9 cellular contexts compared by ENCODE assay signal in genomic region chr7:43647772-43648643, GRCh38.
DNase-seq lines count a peak whose midpoint lies in the region; ATAC-seq and TF ChIP-seq lines count a peak whose summit lies in the region.
"Had no signal": no experiment of that assay in that cellular context is flagged by ENCODE, and none has a peak within 500 bp of the region (broad histone marks: within the 10 kb centered on the region; RNA-seq: fewer than 3 reads in every experiment).

No MANE protein-coding gene starts in this region.

- H3K36me3 ChIP-seq in adrenal gland (replicated peaks in 1 of 2) (no peaks in the 10 kb centered on the region), cardiac muscle cell (no peaks in the 10 kb centered on the region)

- ATAC-seq in GM18867 (IDR thresholded peaks at IDR 0.05; ENCODE audit: unreplicated experiment) (peak; percentile 1), HG03565 (IDR thresholded peaks at IDR 0.05; ENCODE audit: unreplicated experiment) (peak; percentile 18)

- WGBS in adrenal gland, 4 donors = 4 to 10% (median 9%) methylated on average over 6 to 9 of the region's 9 CpGs

- TF ChIP-seq CTCF in adrenal gland (IDR thresholded peaks at IDR 0.05) (no peak), cardiac muscle cell (IDR thresholded peaks at IDR 0.05; ENCODE audit: low read depth, low read length) (no peak)

- DNase-seq in AG08395 (ENCODE audit: low spot score) (peak; percentile 88), adrenal gland (peak; percentile 68 to 92 (median 85)), cardiac muscle cell (ENCODE audit: low read depth in 1 of 2, low spot score in 1 of 2) (peak in 1 of 2 donors; percentile 97), posterior cingulate gyrus (peak; percentile 48 to 94 (median 66)), T-helper 9 cell (no peak)

- H3K4me1 ChIP-seq in adrenal gland (replicated peaks in 1 of 2) (peaks cover 29 to 54% of the 10 kb centered on the region in 2 donors), cardiac muscle cell (ENCODE audit: low read depth) (peaks cover 23% of the 10 kb centered on the region)

- H3K9me3 ChIP-seq in adrenal gland (replicated peaks in 1 of 3) (no peaks in the 10 kb centered on the region), cardiac muscle cell (ENCODE audit: low read depth) (no peaks in the 10 kb centered on the region)
- H3K9me3 ChIP-seq: HAP-1 had no signal

- H3K27ac ChIP-seq in adrenal gland (peak overlapping the region; percentile 50 to 93 (median 91)), cardiac muscle cell (peak overlapping the region; percentile 86)

- H3K27me3 ChIP-seq in adrenal gland = no peaks in the 10 kb centered on the region
- H3K27me3 ChIP-seq in cardiac muscle cell = no peaks in the 10 kb centered on the region

- H3K4me3 ChIP-seq in adrenal gland (no peak overlapping the region), cardiac muscle cell (no peak overlapping the region)
- H3K4me3 ChIP-seq: HAP-1 had no signal

- intact Hi-C loops in adrenal gland (cut with DNase I) = loop anchor here in 1 of 2 donors (10.0 kb wide), 1 partner anchor 53 kb away; no protein-coding TSS in a partner anchor
- intact Hi-C loops in posterior cingulate gyrus (cut with DNase I) = no loop called here

- TF ChIP-seq POLR2A in adrenal gland (IDR thresholded peaks at IDR 0.05) = peak in 1 of 2 donors; percentile 48

TF ChIP-seq in PFSK-1, 5 proteins besides CTCF, POLR2A, EP300 and RAD21:
- TF ChIP-seq REST (IDR thresholded peaks at IDR 0.05; ENCODE audit: insufficient read depth in 1 of 2, low read depth in 2 of 2, low read length in 2 of 2) (no peak), SIN3A (IDR thresholded peaks at IDR 0.05; ENCODE audit: borderline replicate concordance, insufficient read depth, low read length) (no peak), FOXP2 (optimal IDR thresholded peaks at IDR 0.05; ENCODE audit: borderline replicate concordance, extremely low read depth, extremely low read length, insufficient read depth) (peak; percentile 100)
